In genomic region chr3:48425281-48425812, GRCh38 we compare ENCODE assay signal across 1 cellular context.
TF ChIP-seq lines count a peak whose summit lies in the region.

No MANE protein-coding gene starts in this region.

TF ChIP-seq in IMR-90, 13 proteins besides CTCF, POLR2A, EP300 and RAD21:
- TF ChIP-seq ELK1 (IDR thresholded peaks at IDR 0.05; ENCODE audit: borderline replicate concordance, low read depth, low read length), result no peak
- TF ChIP-seq MAZ (IDR thresholded peaks at IDR 0.05; ENCODE audit: borderline replicate concordance, low read depth, low read length), result no peak
- no peak for TF ChIP-seq RFX5 (IDR thresholded peaks at IDR 0.05; ENCODE audit: low read depth, low read length)
- TF ChIP-seq CEBPB (IDR thresholded peaks at IDR 0.05; ENCODE audit: low read depth, low read length), result no peak
- TF ChIP-seq FOS (IDR thresholded peaks at IDR 0.05; ENCODE audit: low read depth, low read length), result no peak
- no peak for TF ChIP-seq USF2 (IDR thresholded peaks at IDR 0.05; ENCODE audit: low read depth, low read length)
- TF ChIP-seq NFE2L2 (IDR thresholded peaks at IDR 0.05; ENCODE audit: low read depth, low read length), result no peak
- no peak for TF ChIP-seq SMC3 (IDR thresholded peaks at IDR 0.05; ENCODE audit: low read depth, low read length)
- no peak for TF ChIP-seq RCOR1 (IDR thresholded peaks at IDR 0.05; ENCODE audit: insufficient replicate concordance, low read length)
- no peak for TF ChIP-seq MAFK (IDR thresholded peaks at IDR 0.05; ENCODE audit: low read depth, low read length)
- TF ChIP-seq MXI1 (IDR thresholded peaks at IDR 0.05; ENCODE audit: borderline replicate concordance, low read depth, low read length), result no peak
- TF ChIP-seq BHLHE40 (IDR thresholded peaks at IDR 0.05; ENCODE audit: low read depth, low read length), result no peak
